In the genomic region with DNA sequence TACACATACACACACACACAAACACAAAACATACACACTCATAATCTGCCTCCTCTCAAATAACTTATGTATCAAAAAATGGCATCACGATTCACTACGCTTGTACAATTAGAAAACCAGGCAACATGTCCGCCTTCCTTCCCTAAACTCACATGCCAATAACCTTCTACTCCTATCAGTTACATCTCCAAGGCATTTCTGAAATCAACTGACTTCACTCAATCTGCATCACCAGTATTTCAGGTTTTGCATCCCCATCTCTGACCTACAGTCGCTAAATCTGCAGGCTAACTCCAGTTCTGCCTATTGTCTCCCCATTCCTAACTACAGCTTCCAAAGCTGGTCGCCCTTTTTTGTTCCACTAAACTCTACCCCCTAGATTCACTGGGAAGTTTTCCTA, we compare ENCODE assay signal across 8 cellular contexts.
"Had no signal": no experiment of that assay in that cellular context is flagged by ENCODE, and none has a peak within 500 bp of the region (broad histone marks: within the 10 kb centered on the region; RNA-seq: fewer than 3 reads in every experiment).

No MANE protein-coding gene starts in this region.

- ATAC-seq: K562 had no signal

- DNase-seq: GM23248, H9, HCEC 1CT, IMR-90, KG1 had no signal

- H3K4me1 Mint-ChIP-seq: H9 had no signal

- H2AFZ ChIP-seq: GM23248 had no signal

- H3K4me3 Mint-ChIP-seq: H9 had no signal

- H3K27ac Mint-ChIP-seq: H9 had no signal

- H3K4me3 ChIP-seq: GM23248, K562 had no signal

- H3K9ac ChIP-seq: GM23248 had no signal

- H3K27ac ChIP-seq: GM23248 had no signal

- FAIRE-seq: H1, H54, K562 had no signal
